Comparison of ENCODE assay signal across 19 cellular contexts in genomic region chr1:28282426-28283407, GRCh38. TPM values are rescaled to one million over a fixed set of nuclear protein-coding genes. Genes with fewer than 3 reads are reported as not detected.
A peak's percentile ranks its signal among the peaks of the same experiment; 100 is the strongest.
DNase-seq lines count a peak whose midpoint lies in the region; ATAC-seq and TF ChIP-seq lines count a peak whose summit lies in the region.
"Had no signal": no experiment of that assay in that cellular context is flagged by ENCODE, and none has a peak within 500 bp of the region (broad histone marks: within the 10 kb centered on the region; RNA-seq: fewer than 3 reads in every experiment).

No MANE protein-coding gene starts in this region.

- POLR2A ChIA-PET in activated naive CD8-positive, alpha-beta T cell treated with anti-CD3 and anti-CD28 coated beads, Interleukin-2, amount 10 ng/mL, durations not matched to agents 7 days and 5 days (lab: Charles Lee), result interaction anchor here (1.0 kb wide), 1 partner anchor 23 kb away, joined by 3 read pairs; the partner anchor contains the start of gene SESN2
- POLR2A ChIA-PET in RWPE1 (lab: Yijun Ruan, JAX; ENCODE audit: low non-redundant PET), result no interaction called here
- POLR2A ChIA-PET in SK-N-SH (lab: Yijun Ruan, JAX), result no interaction called here

- H4K20me1 ChIP-seq in SK-N-SH (ENCODE audit: insufficient read depth), result peaks cover 9% of the 10 kb centered on the region; the same call in 1 of the 2 replicates

- peak overlapping the region; percentile 50 for H3K4me3 Mint-ChIP-seq in activated naive CD8-positive, alpha-beta T cell treated with anti-CD3 and anti-CD28 coated beads, Interleukin-2, amount 10 ng/mL, durations not matched to agents 7 days and 5 days
- H3K4me3 Mint-ChIP-seq in activated naive CD8-positive, alpha-beta T cell treated with anti-CD3 and anti-CD28 coated beads for 36 hours, result no peak overlapping the region
- no peak overlapping the region for H3K4me3 Mint-ChIP-seq in endothelial cell (ENCODE audit: unreplicated experiment)
- H3K4me3 Mint-ChIP-seq: activated CD4-positive, alpha-beta T cell treated with anti-CD3 and anti-CD28 coated beads, Interleukin-2, amount 10 ng/mL, durations not matched to agents 24 days and 14 days; brain; T-helper 1 cell treated with Interleukin-12 subunit alpha and Interleukin-12 subunit beta and Interleukin-4 antibody, amounts not matched to agents 30 μg/mL and 1 μg/mL, for 36 hours had no signal

- H3K36me3 ChIP-seq in subcutaneous abdominal adipose tissue (ENCODE audit: control insufficient read depth in 5 of 5, insufficient read depth in 5 of 5, low read length in 5 of 5), result peaks cover 6 to 39% (median 24%) of the 10 kb centered on the region in 5 donors
- peaks cover 34 to 47% of the 10 kb centered on the region in 2 experiments for H3K36me3 ChIP-seq in SK-N-SH (replicated peaks in 1 of 2; ENCODE audit: control insufficient read depth in 1 of 2, insufficient read depth in 2 of 2, low read length in 1 of 2)

- 92% methylated on average over 11 of the region's 14 CpGs for WGBS in SK-N-SH (ENCODE audit: low lambda C conversion rate)

- H3F3A ChIP-seq in SK-N-SH (replicated peaks; ENCODE audit: insufficient read depth), result peaks cover 22% of the 10 kb centered on the region

- no peak for DNase-seq in activated naive CD8-positive, alpha-beta T cell treated with anti-CD3 and anti-CD28 coated beads, Interleukin-2, amount 10 ng/mL, durations not matched to agents 7 days and 5 days
- no peak for DNase-seq in activated naive CD8-positive, alpha-beta T cell treated with anti-CD3 and anti-CD28 coated beads for 36 hours
- DNase-seq in RWPE1 (ENCODE audit: low spot score), result no peak
- no peak for DNase-seq in endothelial cell (ENCODE audit: low spot score)
- DNase-seq in hypothalamus (lab: John Stamatoyannopoulos, UW), result no peak
- no peak for DNase-seq in ecto neural progenitor cell (ENCODE audit: low spot score)
- no peak for DNase-seq in SK-N-SH
- DNase-seq: activated CD4-positive, alpha-beta T cell treated with anti-CD3 and anti-CD28 coated beads, Interleukin-2, amount 10 ng/mL, durations not matched to agents 24 days and 14 days; effector CD4-positive, alpha-beta T cell; NCI-H1417; NCI-H446 treated with DMSO at 0.1 percent for 48 hours; occipital lobe; PC-9; stomach had no signal

- no peaks in the 10 kb centered on the region for H3K9me2 ChIP-seq in SK-N-SH

- peaks cover 22% of the 10 kb centered on the region for H3K36me3 Mint-ChIP-seq in activated naive CD8-positive, alpha-beta T cell treated with anti-CD3 and anti-CD28 coated beads, Interleukin-2, amount 10 ng/mL, durations not matched to agents 7 days and 5 days
- H3K36me3 Mint-ChIP-seq in activated naive CD8-positive, alpha-beta T cell treated with anti-CD3 and anti-CD28 coated beads for 36 hours, result peaks cover 15% of the 10 kb centered on the region
- H3K36me3 Mint-ChIP-seq in endothelial cell (ENCODE audit: low read depth, unreplicated experiment), result peaks cover 36% of the 10 kb centered on the region

- H3K9me3 ChIP-seq in subcutaneous abdominal adipose tissue (ENCODE audit: control insufficient read depth in 5 of 5, low read length in 5 of 5), result no peaks in the 10 kb centered on the region
- H3K9me3 ChIP-seq in SK-N-SH, result no peaks in the 10 kb centered on the region
- H3K9me3 ChIP-seq: stomach had no signal

- H3K4me1 Mint-ChIP-seq in activated naive CD8-positive, alpha-beta T cell treated with anti-CD3 and anti-CD28 coated beads, Interleukin-2, amount 10 ng/mL, durations not matched to agents 7 days and 5 days, result peaks cover 18% of the 10 kb centered on the region
- no peaks in the 10 kb centered on the region for H3K4me1 Mint-ChIP-seq in activated naive CD8-positive, alpha-beta T cell treated with anti-CD3 and anti-CD28 coated beads for 36 hours
- H3K4me1 Mint-ChIP-seq in endothelial cell (ENCODE audit: unreplicated experiment), result peaks cover 5% of the 10 kb centered on the region
- H3K4me1 Mint-ChIP-seq: brain had no signal

- H2AFZ ChIP-seq in SK-N-SH (ENCODE audit: low read depth), result no peak overlapping the region
- H2AFZ ChIP-seq: PC-9 had no signal

- peaks cover 4% of the 10 kb centered on the region; the same call in 1 of the 2 replicates for H3K79me2 ChIP-seq in SK-N-SH (ENCODE audit: insufficient read depth)

- no peak for TF ChIP-seq EP300 in SK-N-SH (IDR thresholded peaks at IDR 0.05; ENCODE audit: borderline replicate concordance in 1 of 2, low read depth in 1 of 2, low read length in 1 of 2)

- H3K9ac ChIP-seq in subcutaneous abdominal adipose tissue (ENCODE audit: low read length in 5 of 5), result peak overlapping the region in 2 of 5 donors; percentile 7 to 61
- H3K9ac ChIP-seq in SK-N-SH, result no peak overlapping the region

- H3K4me3 ChIP-seq in subcutaneous abdominal adipose tissue (ENCODE audit: low read depth in 1 of 5, low read length in 5 of 5) (no peak overlapping the region), SK-N-SH (ENCODE audit: low read depth in 2 of 2, low read length in 1 of 2) (no peak overlapping the region)
- H3K4me3 ChIP-seq: PC-9, skin epidermis, stomach had no signal

- H3K4me1 ChIP-seq in subcutaneous abdominal adipose tissue (ENCODE audit: control insufficient read depth in 5 of 5, insufficient read depth in 5 of 5, low read length in 5 of 5), result peaks cover 14 to 52% (median 46%) of the 10 kb centered on the region in 5 donors
- H3K4me1 ChIP-seq in SK-N-SH (ENCODE audit: control insufficient read depth in 1 of 2, insufficient read depth in 2 of 2, low read depth in 1 of 2, low read length in 1 of 2), result no peaks in the 10 kb centered on the region

- TF ChIP-seq CTCF in RWPE1 (conservative IDR thresholded peaks at IDR 0.05; ENCODE audit: low read depth) (no peak), endothelial cell (IDR thresholded peaks at IDR 0.05; ENCODE audit: unreplicated experiment) (no peak), SK-N-SH (IDR thresholded peaks at IDR 0.05) (no peak)

- no peak overlapping the region for H3K27ac Mint-ChIP-seq in activated naive CD8-positive, alpha-beta T cell treated with anti-CD3 and anti-CD28 coated beads, Interleukin-2, amount 10 ng/mL, durations not matched to agents 7 days and 5 days
- H3K27ac Mint-ChIP-seq in activated naive CD8-positive, alpha-beta T cell treated with anti-CD3 and anti-CD28 coated beads for 36 hours, result no peak overlapping the region
- H3K27ac Mint-ChIP-seq in endothelial cell (ENCODE audit: unreplicated experiment), result peak overlapping the region; percentile 70
- H3K27ac Mint-ChIP-seq: activated CD4-positive, alpha-beta T cell treated with anti-CD3 and anti-CD28 coated beads, Interleukin-2, amount 10 ng/mL, durations not matched to agents 24 days and 14 days; activated T-helper 2 cell treated with anti-CD3 and anti-CD28 coated beads, Interferon-gamma antibody, Interleukin-2, Interleukin-4, amounts not matched to agents 10 μg/mL and 5 μg/mL and 100 μg/mL, durations not matched to agents 14 hours and 24 hours and 36 hours; T-helper 1 cell treated with Interleukin-12 subunit alpha and Interleukin-12 subunit beta and Interleukin-4 antibody, amounts not matched to agents 30 μg/mL and 1 μg/mL, for 36 hours had no signal

- CTCF ChIA-PET in RWPE1 (lab: Yijun Ruan, JAX) (no interaction called here), SK-N-SH (lab: Yijun Ruan, JAX) (no interaction called here)

- TF ChIP-seq RAD21 in SK-N-SH (IDR thresholded peaks at IDR 0.05; ENCODE audit: low read length), result no peak

- H3K27me3 ChIP-seq in subcutaneous abdominal adipose tissue (ENCODE audit: control insufficient read depth in 5 of 5, insufficient read depth in 4 of 5, low read length in 5 of 5), result no peaks in the 10 kb centered on the region
- H3K27me3 ChIP-seq in SK-N-SH (ENCODE audit: insufficient read depth), result no peaks in the 10 kb centered on the region
- H3K27me3 ChIP-seq: stomach had no signal

- peak overlapping the region; percentile 51 for H3K27ac ChIP-seq in RWPE1
- H3K27ac ChIP-seq in subcutaneous abdominal adipose tissue (ENCODE audit: low read depth, low read length), result peak overlapping the region; percentile 89
- H3K27ac ChIP-seq in SK-N-SH (ENCODE audit: low read depth in 2 of 2, low read length in 1 of 2), result no peak overlapping the region
- H3K27ac ChIP-seq: PC-9 had no signal

- peaks cover 5% of the 10 kb centered on the region for H3K27me3 Mint-ChIP-seq in activated naive CD8-positive, alpha-beta T cell treated with anti-CD3 and anti-CD28 coated beads, Interleukin-2, amount 10 ng/mL, durations not matched to agents 7 days and 5 days
- H3K27me3 Mint-ChIP-seq in activated naive CD8-positive, alpha-beta T cell treated with anti-CD3 and anti-CD28 coated beads for 36 hours, result no peaks in the 10 kb centered on the region
- no peaks in the 10 kb centered on the region for H3K27me3 Mint-ChIP-seq in endothelial cell (ENCODE audit: unreplicated experiment)
- H3K27me3 Mint-ChIP-seq: activated CD4-positive, alpha-beta T cell treated with anti-CD3 and anti-CD28 coated beads, Interleukin-2, amount 10 ng/mL, durations not matched to agents 24 days and 14 days had no signal

- no peaks in the 10 kb centered on the region for H3K9me3 Mint-ChIP-seq in activated naive CD8-positive, alpha-beta T cell treated with anti-CD3 and anti-CD28 coated beads, Interleukin-2, amount 10 ng/mL, durations not matched to agents 7 days and 5 days
- no peaks in the 10 kb centered on the region for H3K9me3 Mint-ChIP-seq in activated naive CD8-positive, alpha-beta T cell treated with anti-CD3 and anti-CD28 coated beads for 36 hours
- H3K9me3 Mint-ChIP-seq in endothelial cell (ENCODE audit: unreplicated experiment), result no peaks in the 10 kb centered on the region
- H3K9me3 Mint-ChIP-seq: activated CD4-positive, alpha-beta T cell treated with anti-CD3 and anti-CD28 coated beads, Interleukin-2, amount 10 ng/mL, durations not matched to agents 24 days and 14 days; activated T-helper 2 cell treated with anti-CD3 and anti-CD28 coated beads, Interferon-gamma antibody, Interleukin-2, Interleukin-4, amounts not matched to agents 10 μg/mL and 5 μg/mL and 100 μg/mL, durations not matched to agents 14 hours and 24 hours and 36 hours; brain; T-helper 1 cell treated with Interleukin-12 subunit alpha and Interleukin-12 subunit beta and Interleukin-4 antibody, amounts not matched to agents 30 μg/mL and 1 μg/mL, for 36 hours had no signal

- no peak overlapping the region for H3K4me2 ChIP-seq in SK-N-SH
- H3K4me2 ChIP-seq: PC-9 had no signal

- no peak for ATAC-seq in activated naive CD8-positive, alpha-beta T cell treated with anti-CD3 and anti-CD28 coated beads, Interleukin-2, amount 10 ng/mL, durations not matched to agents 7 days and 5 days (ENCODE audit: low read depth)

RNA-seq across cellular contexts. Expression of gene SESN2, which starts 23.4 kb away (rescaled TPM):
- 10 to 100 TPM; 14.6 to 16.0 TPM for total RNA-seq in activated naive CD8-positive, alpha-beta T cell treated with anti-CD3 and anti-CD28 coated beads, Interleukin-2, amount 10 ng/mL, durations not matched to agents 7 days and 5 days
- total RNA-seq in activated naive CD8-positive, alpha-beta T cell treated with anti-CD3 and anti-CD28 coated beads for 36 hours, result 10 to 100 TPM; 35.4 to 36.3 TPM
- total RNA-seq in endothelial cell (ENCODE audit: unreplicated experiment), result 31.0 TPM
- 14.1 and 15.4 TPM in 2 replicates for polyA plus RNA-seq in SK-N-SH (2012; rRNA removed)
- 6.3 and 9.8 TPM in 2 replicates for polyA plus RNA-seq in SK-N-SH (2012; cell fraction: cytosol; rRNA removed)
- 23.2 and 27.2 TPM in 2 replicates for polyA plus RNA-seq in SK-N-SH (2012; cell fraction: nucleus; rRNA removed)

RNA-seq across cellular contexts. Expression of gene MED18, which starts 46.1 kb away (rescaled TPM):
- 10 to 100 TPM; 15.4 to 17.7 TPM for total RNA-seq in activated naive CD8-positive, alpha-beta T cell treated with anti-CD3 and anti-CD28 coated beads, Interleukin-2, amount 10 ng/mL, durations not matched to agents 7 days and 5 days
- 10 to 100 TPM; 15.0 to 17.1 TPM for total RNA-seq in activated naive CD8-positive, alpha-beta T cell treated with anti-CD3 and anti-CD28 coated beads for 36 hours
- total RNA-seq in endothelial cell (ENCODE audit: unreplicated experiment), result 12.4 TPM
- 12.6 and 13.7 TPM in 2 replicates for polyA plus RNA-seq in SK-N-SH (2012; rRNA removed)
- polyA plus RNA-seq in SK-N-SH (2012; cell fraction: cytosol; rRNA removed), result 11.1 and 13.6 TPM in 2 replicates
- 9.7 and 11.9 TPM in 2 replicates for polyA plus RNA-seq in SK-N-SH (2012; cell fraction: nucleus; rRNA removed)

RNA-seq across cellular contexts. Expression of gene ATP5IF1, which starts 46.8 kb away (rescaled TPM):
- 100 to 1,000 TPM; 209 to 222 TPM for total RNA-seq in activated naive CD8-positive, alpha-beta T cell treated with anti-CD3 and anti-CD28 coated beads, Interleukin-2, amount 10 ng/mL, durations not matched to agents 7 days and 5 days
- 100 to 1,000 TPM; 180 to 197 TPM for total RNA-seq in activated naive CD8-positive, alpha-beta T cell treated with anti-CD3 and anti-CD28 coated beads for 36 hours
- 120 TPM for total RNA-seq in endothelial cell (ENCODE audit: unreplicated experiment)
- polyA plus RNA-seq in SK-N-SH (2012; rRNA removed), result 303 and 594 TPM in 2 replicates
- polyA plus RNA-seq in SK-N-SH (2012; cell fraction: cytosol; rRNA removed), result 453 and 709 TPM in 2 replicates
- polyA plus RNA-seq in SK-N-SH (2012; cell fraction: nucleus; rRNA removed), result 130 and 156 TPM in 2 replicates

RNA-seq across cellular contexts. Expression of gene DNAJC8, which starts 49.9 kb away (rescaled TPM):
- total RNA-seq in activated naive CD8-positive, alpha-beta T cell treated with anti-CD3 and anti-CD28 coated beads, Interleukin-2, amount 10 ng/mL, durations not matched to agents 7 days and 5 days, result 100 to 1,000 TPM; 106 TPM
- total RNA-seq in activated naive CD8-positive, alpha-beta T cell treated with anti-CD3 and anti-CD28 coated beads for 36 hours, result 100 to 1,000 TPM; 109 to 121 TPM
- 99.0 TPM for total RNA-seq in endothelial cell (ENCODE audit: unreplicated experiment)
- polyA plus RNA-seq in SK-N-SH (2012; rRNA removed), result 50.9 and 60.2 TPM in 2 replicates
- 70.4 and 90.3 TPM in 2 replicates for polyA plus RNA-seq in SK-N-SH (2012; cell fraction: cytosol; rRNA removed)
- 34.1 and 39.8 TPM in 2 replicates for polyA plus RNA-seq in SK-N-SH (2012; cell fraction: nucleus; rRNA removed)

Comparison
In these comparisons a context has a peak if more than half of its experiments do, and no peak if none do; other contexts are left out.
1. H3K27ac ChIP-seq: peak in RWPE1 (single experiment) and subcutaneous abdominal adipose tissue (single experiment); none in SK-N-SH (0 of 2).